ENCODE assay signal across 1 cellular context in the genomic region with DNA sequence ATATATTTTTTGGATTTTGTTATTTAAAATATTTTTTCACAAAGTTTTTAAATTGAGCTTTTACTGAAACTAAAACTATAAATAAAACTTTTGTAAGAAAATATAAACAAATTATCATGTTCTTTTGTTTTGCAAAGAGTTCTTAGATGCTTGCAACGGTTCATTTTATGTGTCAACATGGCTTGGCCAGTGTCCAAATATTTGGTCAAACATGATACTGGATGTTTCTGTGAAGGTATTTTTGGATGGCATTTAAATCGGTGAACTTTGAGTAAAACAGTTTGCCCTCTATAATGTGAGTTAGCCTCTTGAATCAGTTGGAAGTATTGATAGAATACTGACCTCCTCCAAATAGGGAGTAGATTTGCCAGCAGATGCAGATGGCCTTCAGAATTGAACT.
TF ChIP-seq lines count a peak whose summit lies in the region.

No MANE protein-coding gene starts in this region.

TF ChIP-seq in HepG2, 621 proteins besides CTCF, POLR2A, EP300 and RAD21 (continued from another document):
- TF ChIP-seq, protein P1, sequence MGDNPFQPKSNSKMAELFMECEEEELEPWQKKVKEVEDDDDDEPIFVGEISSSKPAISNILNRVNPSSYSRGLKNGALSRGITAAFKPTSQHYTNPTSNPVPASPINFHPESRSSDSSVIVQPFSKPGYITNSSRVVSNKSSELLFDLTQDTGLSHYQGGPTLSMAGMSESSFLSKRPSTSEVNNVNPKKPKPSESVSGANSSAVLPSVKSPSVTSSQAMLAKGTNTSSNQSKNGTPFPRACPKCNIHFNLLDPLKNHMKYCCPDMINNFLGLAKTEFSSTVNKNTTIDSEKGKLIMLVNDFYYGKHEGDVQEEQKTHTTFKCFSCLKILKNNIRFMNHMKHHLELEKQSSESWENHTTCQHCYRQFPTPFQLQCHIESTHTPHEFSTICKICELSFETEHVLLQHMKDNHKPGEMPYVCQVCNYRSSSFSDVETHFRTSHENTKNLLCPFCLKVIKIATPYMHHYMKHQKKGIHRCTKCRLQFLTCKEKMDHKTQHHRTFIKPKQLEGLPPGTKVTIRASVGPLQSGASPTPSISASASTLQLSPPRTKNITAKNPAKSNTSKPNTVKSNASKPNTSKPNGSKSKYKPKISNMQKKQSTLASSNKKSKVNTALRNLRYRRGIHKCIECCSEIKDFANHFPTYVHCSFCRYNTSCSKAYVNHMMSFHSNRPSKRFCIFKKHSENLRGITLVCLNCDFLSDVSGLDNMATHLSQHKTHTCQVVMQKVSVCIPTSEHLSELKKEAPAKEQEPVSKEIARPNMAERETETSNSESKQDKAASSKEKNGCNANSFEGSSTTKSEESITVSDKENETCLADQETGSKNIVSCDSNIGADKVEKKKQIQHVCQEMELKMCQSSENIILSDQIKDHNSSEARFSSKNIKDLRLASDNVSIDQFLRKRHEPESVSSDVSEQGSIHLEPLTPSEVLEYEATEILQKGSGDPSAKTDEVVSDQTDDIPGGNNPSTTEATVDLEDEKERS (CRISPR knock-in tag; IDR thresholded peaks at IDR 0.05): no peak
- no peak for TF ChIP-seq ZNF510 (CRISPR knock-in tag; IDR thresholded peaks at IDR 0.05; ENCODE audit: low read depth)
- no peak for TF ChIP-seq ZNF780A (CRISPR knock-in tag; IDR thresholded peaks at IDR 0.05)
- no peak for TF ChIP-seq ZNF678 (CRISPR knock-in tag; IDR thresholded peaks at IDR 0.05)
- TF ChIP-seq ZFP1 (CRISPR knock-in tag; IDR thresholded peaks at IDR 0.05): no peak
- TF ChIP-seq NFE2L1 (CRISPR knock-in tag; IDR thresholded peaks at IDR 0.05; ENCODE audit: borderline replicate concordance): no peak
- TF ChIP-seq, protein P2, sequence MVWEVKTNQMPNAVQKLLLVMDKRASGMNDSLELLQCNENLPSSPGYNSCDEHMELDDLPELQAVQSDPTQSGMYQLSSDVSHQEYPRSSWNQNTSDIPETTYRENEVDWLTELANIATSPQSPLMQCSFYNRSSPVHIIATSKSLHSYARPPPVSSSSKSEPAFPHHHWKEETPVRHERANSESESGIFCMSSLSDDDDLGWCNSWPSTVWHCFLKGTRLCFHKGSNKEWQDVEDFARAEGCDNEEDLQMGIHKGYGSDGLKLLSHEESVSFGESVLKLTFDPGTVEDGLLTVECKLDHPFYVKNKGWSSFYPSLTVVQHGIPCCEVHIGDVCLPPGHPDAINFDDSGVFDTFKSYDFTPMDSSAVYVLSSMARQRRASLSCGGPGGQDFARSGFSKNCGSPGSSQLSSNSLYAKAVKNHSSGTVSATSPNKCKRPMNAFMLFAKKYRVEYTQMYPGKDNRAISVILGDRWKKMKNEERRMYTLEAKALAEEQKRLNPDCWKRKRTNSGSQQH (CRISPR knock-in tag; IDR thresholded peaks at IDR 0.05; ENCODE audit: low read depth): no peak
- TF ChIP-seq, protein P3, sequence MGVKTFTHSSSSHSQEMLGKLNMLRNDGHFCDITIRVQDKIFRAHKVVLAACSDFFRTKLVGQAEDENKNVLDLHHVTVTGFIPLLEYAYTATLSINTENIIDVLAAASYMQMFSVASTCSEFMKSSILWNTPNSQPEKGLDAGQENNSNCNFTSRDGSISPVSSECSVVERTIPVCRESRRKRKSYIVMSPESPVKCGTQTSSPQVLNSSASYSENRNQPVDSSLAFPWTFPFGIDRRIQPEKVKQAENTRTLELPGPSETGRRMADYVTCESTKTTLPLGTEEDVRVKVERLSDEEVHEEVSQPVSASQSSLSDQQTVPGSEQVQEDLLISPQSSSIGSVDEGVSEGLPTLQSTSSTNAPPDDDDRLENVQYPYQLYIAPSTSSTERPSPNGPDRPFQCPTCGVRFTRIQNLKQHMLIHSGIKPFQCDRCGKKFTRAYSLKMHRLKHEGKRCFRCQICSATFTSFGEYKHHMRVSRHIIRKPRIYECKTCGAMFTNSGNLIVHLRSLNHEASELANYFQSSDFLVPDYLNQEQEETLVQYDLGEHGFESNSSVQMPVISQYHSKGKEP (CRISPR knock-in tag; IDR thresholded peaks at IDR 0.05): no peak
- TF ChIP-seq, protein P4, sequence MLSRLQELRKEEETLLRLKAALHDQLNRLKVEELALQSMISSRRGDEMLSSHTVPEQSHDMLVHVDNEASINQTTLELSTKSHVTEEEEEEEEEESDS (CRISPR knock-in tag; IDR thresholded peaks at IDR 0.05; ENCODE audit: borderline replicate concordance): no peak
- TF ChIP-seq, protein P5, sequence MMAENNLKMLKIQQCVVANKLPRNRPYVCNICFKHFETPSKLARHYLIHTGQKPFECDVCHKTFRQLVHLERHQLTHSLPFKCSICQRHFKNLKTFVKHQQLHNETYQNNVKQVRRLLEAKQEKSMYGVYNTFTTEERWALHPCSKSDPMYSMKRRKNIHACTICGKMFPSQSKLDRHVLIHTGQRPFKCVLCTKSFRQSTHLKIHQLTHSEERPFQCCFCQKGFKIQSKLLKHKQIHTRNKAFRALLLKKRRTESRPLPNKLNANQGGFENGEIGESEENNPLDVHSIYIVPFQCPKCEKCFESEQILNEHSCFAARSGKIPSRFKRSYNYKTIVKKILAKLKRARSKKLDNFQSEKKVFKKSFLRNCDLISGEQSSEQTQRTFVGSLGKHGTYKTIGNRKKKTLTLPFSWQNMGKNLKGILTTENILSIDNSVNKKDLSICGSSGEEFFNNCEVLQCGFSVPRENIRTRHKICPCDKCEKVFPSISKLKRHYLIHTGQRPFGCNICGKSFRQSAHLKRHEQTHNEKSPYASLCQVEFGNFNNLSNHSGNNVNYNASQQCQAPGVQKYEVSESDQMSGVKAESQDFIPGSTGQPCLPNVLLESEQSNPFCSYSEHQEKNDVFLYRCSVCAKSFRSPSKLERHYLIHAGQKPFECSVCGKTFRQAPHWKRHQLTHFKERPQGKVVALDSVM (CRISPR knock-in tag; IDR thresholded peaks at IDR 0.05): no peak
- TF ChIP-seq ZNF10 (CRISPR knock-in tag; IDR thresholded peaks at IDR 0.05; ENCODE audit: borderline replicate concordance, low read depth): no peak
